Comparison of ENCODE assay signal across 8 cellular contexts in the genomic region with DNA sequence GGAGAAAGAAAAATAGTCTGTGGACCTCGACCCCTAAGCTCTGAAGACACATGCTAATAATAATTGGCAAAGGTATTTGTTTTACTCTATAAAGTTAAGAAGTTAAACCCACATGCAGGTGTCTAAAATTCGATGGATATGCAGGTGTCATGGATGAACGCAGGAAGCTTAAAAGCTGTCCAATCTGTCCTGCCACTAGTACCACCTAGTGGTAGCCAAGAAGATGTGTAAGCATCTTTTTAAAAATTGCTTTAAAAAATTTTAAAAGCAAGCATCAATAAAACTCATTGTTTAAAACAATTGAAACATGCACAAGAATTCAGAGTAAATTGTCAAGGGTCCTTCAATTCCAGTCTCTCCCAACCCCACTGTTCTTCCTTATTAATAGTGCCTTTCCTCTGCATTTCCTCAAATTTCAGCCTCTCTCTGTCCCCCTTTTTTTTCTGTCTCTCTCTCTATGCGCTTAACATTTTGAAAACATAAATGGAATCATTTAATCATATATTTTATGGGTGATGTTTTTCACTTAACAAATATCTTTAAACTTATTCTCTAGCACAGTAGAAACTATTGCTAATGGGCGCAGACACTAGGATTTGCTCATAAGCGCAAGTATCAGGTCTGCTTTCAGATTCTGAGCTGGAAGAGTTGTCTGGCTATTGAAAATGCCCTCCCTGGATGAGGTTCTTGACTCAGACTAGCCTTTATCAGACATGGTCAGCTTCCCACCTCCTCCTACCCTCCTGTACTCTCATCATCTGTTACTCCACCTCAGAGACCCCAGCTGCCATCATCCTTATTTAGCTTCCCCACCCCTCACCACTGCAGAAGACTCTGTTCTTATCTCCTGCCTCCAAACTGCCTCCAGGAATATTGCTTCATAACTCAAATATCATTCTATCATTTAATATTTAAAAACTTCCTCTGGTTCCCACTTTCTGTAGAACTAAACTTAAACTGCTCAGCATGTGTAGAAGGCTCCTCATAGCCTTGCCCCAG. TPM values are rescaled to one million over a fixed set of nuclear protein-coding genes. Genes with fewer than 3 reads are reported as not detected.
DNase-seq lines count a peak whose midpoint lies in the region; TF ChIP-seq lines count a peak whose summit lies in the region.

No MANE protein-coding gene starts in this region.

- no peak overlapping the region for H3K4me2 ChIP-seq in neural progenitor cell

- no peak overlapping the region for H2AFZ ChIP-seq in neural progenitor cell (replicated peaks)

- peaks cover 2% of the 10 kb centered on the region for H3K27me3 Mint-ChIP-seq in activated naive CD4-positive, alpha-beta T cell treated with anti-CD3 and anti-CD28 coated beads for 36 hours (ENCODE audit: low read depth)
- H3K27me3 Mint-ChIP-seq in endodermal cell (ENCODE audit: insufficient read depth) (peaks cover 13% of the 10 kb centered on the region), neural progenitor cell (ENCODE audit: insufficient read depth, low read depth) (no peaks in the 10 kb centered on the region)

- H3F3A ChIP-seq in neural progenitor cell (ENCODE audit: low read depth), result no peaks in the 10 kb centered on the region

- H3K27ac Mint-ChIP-seq in activated naive CD4-positive, alpha-beta T cell treated with anti-CD3 and anti-CD28 coated beads for 36 hours, result no peak overlapping the region
- H3K27ac Mint-ChIP-seq in endodermal cell (no peak overlapping the region), neural progenitor cell (no peak overlapping the region)

- H3K4me3 Mint-ChIP-seq in activated naive CD4-positive, alpha-beta T cell treated with anti-CD3 and anti-CD28 coated beads for 36 hours, result no peak overlapping the region
- H3K4me3 Mint-ChIP-seq in endodermal cell, result no peak overlapping the region
- no peak overlapping the region for H3K4me3 Mint-ChIP-seq in neural progenitor cell

- H3K36me3 ChIP-seq in endodermal cell (ENCODE audit: control insufficient read depth, insufficient read depth, low read length) (no peaks in the 10 kb centered on the region), neural progenitor cell (no peaks in the 10 kb centered on the region)

- H4K20me1 ChIP-seq in neural progenitor cell (ENCODE audit: low read depth), result no peaks in the 10 kb centered on the region

- H3K4me1 ChIP-seq in endodermal cell (ENCODE audit: control insufficient read depth, insufficient read depth, low read length) (no peaks in the 10 kb centered on the region), neural progenitor cell (no peaks in the 10 kb centered on the region)

- no peak overlapping the region for H3K27ac ChIP-seq in endodermal cell (ENCODE audit: low read depth, low read length)
- H3K27ac ChIP-seq in neural progenitor cell, result no peak overlapping the region

- H3K79me2 ChIP-seq in neural progenitor cell (ENCODE audit: low read depth), result no peaks in the 10 kb centered on the region

- no peaks in the 10 kb centered on the region for H3K36me3 Mint-ChIP-seq in activated naive CD4-positive, alpha-beta T cell treated with anti-CD3 and anti-CD28 coated beads for 36 hours (ENCODE audit: low read depth)
- H3K36me3 Mint-ChIP-seq in endodermal cell (ENCODE audit: low read depth) (no peaks in the 10 kb centered on the region), neural progenitor cell (no peaks in the 10 kb centered on the region)

- no peaks in the 10 kb centered on the region for H3K27me3 ChIP-seq in endodermal cell (ENCODE audit: control insufficient read depth, insufficient read depth, low read length, poor library complexity, severe bottlenecking)
- H3K27me3 ChIP-seq in neural progenitor cell, result no peaks in the 10 kb centered on the region

- TF ChIP-seq CTCF in HFF-Myc (IDR thresholded peaks at IDR 0.05; ENCODE audit: low read depth, low read length, missing control alignments) (peak; percentile 73), endodermal cell (conservative IDR thresholded peaks at IDR 0.05) (peak; percentile 87), neural progenitor cell (IDR thresholded peaks at IDR 0.05) (peak; percentile 87)

- WGBS in endodermal cell (ENCODE audit: insufficient coverage in 1 of 2, insufficient read length in 1 of 2), 2 experiments, result 44 to 58% methylated on average over 4 to 5 of the region's 6 CpGs

- H3K9me3 Mint-ChIP-seq in activated naive CD4-positive, alpha-beta T cell treated with anti-CD3 and anti-CD28 coated beads for 36 hours, result no peaks in the 10 kb centered on the region
- no peaks in the 10 kb centered on the region for H3K9me3 Mint-ChIP-seq in endodermal cell
- H3K9me3 Mint-ChIP-seq in neural progenitor cell, result no peaks in the 10 kb centered on the region

- no peaks in the 10 kb centered on the region for H3K4me1 Mint-ChIP-seq in activated naive CD4-positive, alpha-beta T cell treated with anti-CD3 and anti-CD28 coated beads for 36 hours (ENCODE audit: low read depth)
- H3K4me1 Mint-ChIP-seq in endodermal cell (no peaks in the 10 kb centered on the region), neural progenitor cell (peaks cover 5% of the 10 kb centered on the region)

- CTCF ChIA-PET in activated naive CD4-positive, alpha-beta T cell treated with anti-CD3 and anti-CD28 coated beads for 36 hours (lab: Charles Lee), result interaction anchor here (0.6 to 3.9 kb wide), 26 partner anchors 11 to 164 kb away, joined by 3 to 60 read pairs (median 4); no protein-coding TSS in a partner anchor

- DNase-seq in activated naive CD4-positive, alpha-beta T cell treated with anti-CD3 and anti-CD28 coated beads for 36 hours, result peak; percentile 18
- DNase-seq in activated naive CD4-positive, alpha-beta T cell treated with Interleukin-2 at 50 U/mL for 16 hours, result no peak
- no peak for DNase-seq in HFF-Myc (ENCODE audit: extremely low read depth, low read depth)
- peak; percentile 67 for DNase-seq in RKO (ENCODE audit: low spot score)
- no peak for DNase-seq in endodermal cell
- DNase-seq in neural progenitor cell (ENCODE audit: low spot score), result peak; percentile 52
- no peak for DNase-seq in NCI-H1436 treated with DMSO at 0.1 percent for 48 hours (lab: John Stamatoyannopoulos, UW)
- DNase-seq in GOT3 (lab: John Stamatoyannopoulos, UW), result no peak

- H3K4me3 ChIP-seq in HFF-Myc (replicated peaks; ENCODE audit: low read depth, low read length) (no peak overlapping the region), endodermal cell (ENCODE audit: low read length) (no peak overlapping the region), neural progenitor cell (no peak overlapping the region)

- intact Hi-C loops in activated naive CD4-positive, alpha-beta T cell treated with anti-CD3 and anti-CD28 coated beads for 36 hours (cut with micrococcal nuclease), result loop anchor here (1.0 to 2.0 kb wide), 4 partner anchors 32 to 161 kb away; no protein-coding TSS in a partner anchor

- no peak overlapping the region for H3K9ac ChIP-seq in endodermal cell (ENCODE audit: extremely low read depth, low read length, poor library complexity, severe bottlenecking)
- H3K9ac ChIP-seq in neural progenitor cell, result no peak overlapping the region

- H3K9me3 ChIP-seq in endodermal cell (ENCODE audit: control insufficient read depth, low read length) (no peaks in the 10 kb centered on the region), neural progenitor cell (ENCODE audit: low read depth) (no peaks in the 10 kb centered on the region)

RNA-seq across cellular contexts. Expression of gene PPP3R1, which starts 30.8 kb away (rescaled TPM):
- total RNA-seq in activated naive CD4-positive, alpha-beta T cell treated with anti-CD3 and anti-CD28 coated beads for 36 hours, result 10 to 100 TPM; 61.3 to 63.5 TPM
- total RNA-seq in endodermal cell (10 to 100 TPM; 57.4 to 59.5 TPM), neural progenitor cell (ENCODE audit: low replicate concordance) (29.1 and 41.4 TPM in 2 replicates)
- 46.4 TPM for polyA plus RNA-seq in endodermal cell (2013, experiment 1 of 2)
- polyA plus RNA-seq in endodermal cell (2013, experiment 2 of 2), result 44.5 TPM

RNA-seq across cellular contexts. Expression of gene CNRIP1, which starts 36.6 kb away (rescaled TPM):
- total RNA-seq in activated naive CD4-positive, alpha-beta T cell treated with anti-CD3 and anti-CD28 coated beads for 36 hours, result not detected
- total RNA-seq in endodermal cell, result under 1 TPM in 1 of 2 donors, not detected in 1; 0.57 TPM
- 2.8 TPM for polyA plus RNA-seq in endodermal cell (2013, experiment 1 of 2)
- polyA plus RNA-seq in endodermal cell (2013, experiment 2 of 2), result 2.9 TPM
- total RNA-seq in neural progenitor cell (ENCODE audit: low replicate concordance), result 3.7 and 5.0 TPM in 2 replicates

Comparison
In these comparisons a context has a peak if more than half of its experiments do, and no peak if none do; other contexts are left out.
1. DNase-seq: peak in activated naive CD4-positive, alpha-beta T cell treated with anti-CD3 and anti-CD28 coated beads for 36 hours (single experiment), RKO (single experiment) and neural progenitor cell (single experiment); none in activated naive CD4-positive, alpha-beta T cell treated with Interleukin-2 at 50 U/mL for 16 hours (single experiment), HFF-Myc (single experiment), endodermal cell (single experiment), NCI-H1436 treated with DMSO at 0.1 percent for 48 hours (single experiment) and GOT3 (single experiment).
2. Peak in every context shown above with its lines, with median percentiles within 50 percentile points of each other: CTCF ChIP-seq.